Comparison of ENCODE assay signal across 24 cellular contexts in genomic region chr2:149857344-149857743, GRCh38.
DNase-seq lines count a peak whose midpoint lies in the region; ATAC-seq, FAIRE-seq and TF ChIP-seq lines count a peak whose summit lies in the region.
"Had no signal": no experiment of that assay in that cellular context is flagged by ENCODE, and none has a peak within 500 bp of the region (broad histone marks: within the 10 kb centered on the region; RNA-seq: fewer than 3 reads in every experiment).

No MANE protein-coding gene starts in this region.

- H3K36me3 ChIP-seq in BJ (ENCODE audit: control insufficient read depth, insufficient read depth, low read length) (no peaks in the 10 kb centered on the region), K562 (ENCODE audit: control insufficient read depth, insufficient read depth, low read length) (no peaks in the 10 kb centered on the region)
- H3K36me3 ChIP-seq: SJCRH30, transverse colon had no signal

- CTCF ChIA-PET in BJ (lab: Yijun Ruan, JAX) (no interaction called here), K562 (lab: Yijun Ruan, JAX; ENCODE audit: low intra/inter-chr PET ratio) (no interaction called here)

- no peak overlapping the region for H2AFZ ChIP-seq in K562 (ENCODE audit: low read depth, low read length)

- H3K4me1 ChIP-seq in K562 (replicated peaks in 1 of 2; ENCODE audit: control insufficient read depth in 2 of 2, insufficient read depth in 2 of 2, low read length in 2 of 2) = no peaks in the 10 kb centered on the region
- H3K4me1 ChIP-seq: SJCRH30, transverse colon had no signal

- no peaks in the 10 kb centered on the region for H3K9me1 ChIP-seq in K562 (ENCODE audit: control insufficient read depth, insufficient read depth, low read length)

- ATAC-seq in K562 = no peak
- ATAC-seq: activated naive CD8-positive, alpha-beta T cell treated with anti-CD3 and anti-CD28 coated beads, Interleukin-2, amount 50 U/mL, for 24 hours; T-helper 17 cell had no signal

- no peaks in the 10 kb centered on the region for H3K79me2 ChIP-seq in K562 (ENCODE audit: control insufficient read depth, insufficient read depth, low read length)

- no TSS peak for BruUV-seq in K562 (replicated peaks; lab: Mats Ljungman, UMichigan)

- no peak overlapping the region for H3K4me3 ChIP-seq in BJ (ENCODE audit: low read depth, low read length)
- no peak overlapping the region for H3K4me3 ChIP-seq in K562
- H3K4me3 ChIP-seq in foreskin fibroblast (ENCODE audit: low read depth in 1 of 2, low read length in 2 of 2) = no peak overlapping the region
- H3K4me3 ChIP-seq: dorsolateral prefrontal cortex, SJCRH30, skin epidermis, transverse colon had no signal

- 0% methylated on average over 1 of the region's 1 CpG for WGBS in K562 (ENCODE audit: insufficient coverage, low coverage, missing lambda C conversion rate)

- no peak overlapping the region for H3K4me2 ChIP-seq in K562 (ENCODE audit: insufficient read depth, low read length)

- DNase-seq in BJ (ENCODE audit: low read depth) (peak; percentile 12), HT1080 (ENCODE audit: low read depth) (peak; percentile 9), K562 (ENCODE audit: extremely low read depth in 1 of 4, low spot score in 3 of 4) (no peak), foreskin fibroblast (peak; percentile 57 to 74), posterior vena cava (ENCODE audit: low spot score) (no peak), 8988T (no peak), GM12892 (ENCODE audit: insufficient read length) (no peak), NCI-H1694 treated with DMSO at 0.1 percent for 48 hours (lab: John Stamatoyannopoulos, UW) (no peak)
- DNase-seq: activated CD4-positive, alpha-beta T cell treated with anti-CD3 and anti-CD28 coated beads, Interleukin-2, amount 10 ng/mL, durations not matched to agents 7 days and 5 days; activated naive CD8-positive, alpha-beta T cell treated with anti-CD3 and anti-CD28 coated beads, Interleukin-2, amount 50 U/mL, for 24 hours; AML-193; COR-L47; dorsolateral prefrontal cortex; glutamatergic neuron; NCI-H187 treated with DMSO at 0.1 percent for 48 hours; NCI-H2227 treated with DMSO at 0.1 percent for 48 hours; posterior cingulate gyrus; SJCRH30; stimulated activated CD4-positive, alpha-beta T cell treated with anti-CD3 and anti-CD28 coated beads, Interleukin-2, amount 100 ng/mL, for 48 hours; T-helper 17 cell; transverse colon had no signal

- in situ Hi-C loops in K562 (cut with MboI) = no loop called here

- no peaks in the 10 kb centered on the region for H4K20me1 ChIP-seq in K562 (replicated peaks; ENCODE audit: control insufficient read depth, insufficient read depth, low read length)

- FAIRE-seq in K562 (lab: Jason Lieb, UNC) (no peak), GM12892 (lab: Jason Lieb, UNC) (no peak)

- no peak for TF ChIP-seq RAD21 in K562 (CRISPR knock-in tag; conservative IDR thresholded peaks at IDR 0.05 in 1 of 2, IDR thresholded peaks at IDR 0.05 in 1 of 2)

- TF ChIP-seq CTCF in BJ (IDR thresholded peaks at IDR 0.05; ENCODE audit: insufficient read depth, low read depth, low read length) = no peak
- TF ChIP-seq CTCF in K562 (IDR thresholded peaks at IDR 0.05 in 2 of 3, conservative IDR thresholded peaks at IDR 0.05 in 1 of 3; ENCODE audit: insufficient read depth in 2 of 3, low read depth in 1 of 3, low read length in 3 of 3) = no peak
- no peak for TF ChIP-seq CTCF in foreskin fibroblast (IDR thresholded peaks at IDR 0.05; ENCODE audit: low read depth, low read length)

- TF ChIP-seq EP300 in K562 (IDR thresholded peaks at IDR 0.05; ENCODE audit: low read length) = no peak

- H3K27me3 ChIP-seq in BJ (ENCODE audit: control insufficient read depth, insufficient read depth, low read length) = no peaks in the 10 kb centered on the region
- no peaks in the 10 kb centered on the region for H3K27me3 ChIP-seq in K562 (ENCODE audit: control insufficient read depth in 2 of 2, insufficient read depth in 2 of 2, low read length in 2 of 2)
- H3K27me3 ChIP-seq: dorsolateral prefrontal cortex, SJCRH30, transverse colon had no signal

- intact Hi-C loops in K562 (cut with micrococcal nuclease) (no loop called here), posterior vena cava (cut with DNase I) (no loop called here)

- no peak overlapping the region for H3K9ac ChIP-seq in K562 (ENCODE audit: insufficient read depth in 1 of 2, low read depth in 2 of 2, low read length in 2 of 2)

- TF ChIP-seq POLR2A in K562 (conservative IDR thresholded peaks at IDR 0.05) (no peak), GM12892 (IDR thresholded peaks at IDR 0.05; ENCODE audit: low read depth, low read length) (no peak)

- no peaks in the 10 kb centered on the region; the same call in 1 of the 2 replicates for H3K9me3 ChIP-seq in K562 (replicated peaks; ENCODE audit: control insufficient read depth, insufficient read depth, low read depth, low read length)
- H3K9me3 ChIP-seq: SJCRH30, transverse colon had no signal

- H3K27ac ChIP-seq in K562 (ENCODE audit: extremely low read depth, low read depth, low read length) = no peak overlapping the region
- H3K27ac ChIP-seq: epithelial cell of prostate, SJCRH30, VCaP had no signal

- POLR2A ChIA-PET in BJ (lab: Charles Lee) (no interaction called here), K562 (lab: Yijun Ruan, JAX) (no interaction called here)

TF ChIP-seq in K562, 482 proteins besides CTCF, POLR2A, EP300 and RAD21:
- TF ChIP-seq MAFG (tag; conservative IDR thresholded peaks at IDR 0.05) (peak; percentile 27; the same call in 1 of the 2 replicates), NFATC3 (IDR thresholded peaks at IDR 0.05) (no peak)

Comparison
In these comparisons a context has a peak if more than half of its experiments do, and no peak if none do; other contexts are left out.
1. DNase-seq: peak in BJ (single experiment), HT1080 (single experiment) and foreskin fibroblast (2 of 2); none in K562 (0 of 4), posterior vena cava (single experiment), 8988T (single experiment), GM12892 (single experiment) and NCI-H1694 treated with DMSO at 0.1 percent for 48 hours (single experiment).